ENCODE assay signal across 8 cellular contexts in genomic region chr16:90019201-90019542, GRCh38. TPM values are rescaled to one million over a fixed set of nuclear protein-coding genes. Genes with fewer than 3 reads are reported as not detected.
A peak's percentile ranks its signal among the peaks of the same experiment; 100 is the strongest.
DNase-seq lines count a peak whose midpoint lies in the region; ATAC-seq and TF ChIP-seq lines count a peak whose summit lies in the region.

DBNDD1 (minus strand) TSS chr16:90019456; CDS start chr16:90019341, 115 bp downstream.

- H3K27ac Mint-ChIP-seq in naive thymus-derived CD4-positive, alpha-beta T cell, result peak within 1 kb of the TSS in 7 of 9 donors; percentile 38 to 83 (median 70)

- H3K9me3 ChIP-seq in naive thymus-derived CD4-positive, alpha-beta T cell (ENCODE audit: control insufficient read depth in 2 of 3, low read length in 3 of 3), result no peaks in the 10 kb centered on the region

- peak within 1 kb of the TSS in 56 of 59 donors; percentile 18 to 90 (median 76) for H3K27ac ChIP-seq in dorsolateral prefrontal cortex
- H3K27ac ChIP-seq in naive thymus-derived CD4-positive, alpha-beta T cell (ENCODE audit: low read depth, low read length), result peak within 1 kb of the TSS; percentile 37

- no peaks in the 10 kb centered on the region for H3K27me3 ChIP-seq in dorsolateral prefrontal cortex
- no peaks in the 10 kb centered on the region for H3K27me3 ChIP-seq in naive thymus-derived CD4-positive, alpha-beta T cell (ENCODE audit: control insufficient read depth in 2 of 2, insufficient read depth in 2 of 2, low read length in 2 of 2)

- no peak for ATAC-seq in naive thymus-derived CD4-positive, alpha-beta T cell

- no peak for TF ChIP-seq CTCF in AG10803 (conservative IDR thresholded peaks at IDR 0.05; ENCODE audit: low read length)
- no peak for TF ChIP-seq CTCF in dorsolateral prefrontal cortex (IDR thresholded peaks at IDR 0.05 in 54 of 56, conservative IDR thresholded peaks at IDR 0.05 in 2 of 56; ENCODE audit: low read depth in 1 of 56, partially characterized antibody in 56 of 56)

- H3K36me3 ChIP-seq in naive thymus-derived CD4-positive, alpha-beta T cell (ENCODE audit: control insufficient read depth in 2 of 3, insufficient read depth in 3 of 3, low read length in 3 of 3), result no peaks in the 10 kb centered on the region

- intact Hi-C loops in dorsolateral prefrontal cortex (cut with DNase I), result no loop called here
- intact Hi-C loops in naive thymus-derived CD4-positive, alpha-beta T cell (cut with micrococcal nuclease), result loop anchor here (5.0 to 10.0 kb wide), 2 partner anchors 47 to 94 kb away; partner anchors contain the start of gene TUBB3 (in 1 of the 2)

- H3K4me3 ChIP-seq in AG10803 (ENCODE audit: low read length) (peak within 1 kb of the TSS; percentile 56), dorsolateral prefrontal cortex (peak within 1 kb of the TSS; percentile 48 to 93 (median 75))
- H3K4me3 ChIP-seq in naive thymus-derived CD4-positive, alpha-beta T cell (ENCODE audit: low read length), result peak within 1 kb of the TSS; percentile 33

- DNase-seq in AG10803 (ENCODE audit: low read depth) (no peak), M059J (ENCODE audit: low read depth) (no peak), dorsolateral prefrontal cortex (no peak), inferior parietal cortex (ENCODE audit: extremely low spot score) (no peak), DMS 273 (lab: John Stamatoyannopoulos, UW; ENCODE audit: unreplicated experiment) (no peak), COLO829 (ENCODE audit: low spot score) (no peak), NOMO-1 treated with DMSO at 0.1 percent for 48 hours (lab: John Stamatoyannopoulos, UW; ENCODE audit: unreplicated experiment) (no peak)
- peak in 1 of 9 donors; percentile 17 for DNase-seq in naive thymus-derived CD4-positive, alpha-beta T cell

- H3K4me1 Mint-ChIP-seq in naive thymus-derived CD4-positive, alpha-beta T cell, result peaks cover 15 to 27% (median 21%) of the 10 kb centered on the region in 7 donors

- POLR2A ChIA-PET in naive thymus-derived CD4-positive, alpha-beta T cell (lab: Charles Lee), result no interaction called here

- CTCF ChIA-PET in naive thymus-derived CD4-positive, alpha-beta T cell (lab: Charles Lee), result interaction anchor here (1.6 kb wide), 1 partner anchor 10 kb away, joined by 5 read pairs; no protein-coding TSS in a partner anchor

- H3K9me3 Mint-ChIP-seq in naive thymus-derived CD4-positive, alpha-beta T cell, result peaks cover 0 to 2% (median 0%) of the 10 kb centered on the region in 11 donors

- peaks cover 11 to 31% of the 10 kb centered on the region in 2 donors for H3K4me1 ChIP-seq in naive thymus-derived CD4-positive, alpha-beta T cell (ENCODE audit: control insufficient read depth in 2 of 2, insufficient read depth in 2 of 2, low read length in 2 of 2)

- peaks cover 0 to 2% (median 0%) of the 10 kb centered on the region in 5 donors for H3K36me3 Mint-ChIP-seq in naive thymus-derived CD4-positive, alpha-beta T cell

- H3K27me3 Mint-ChIP-seq in naive thymus-derived CD4-positive, alpha-beta T cell, result peaks cover 0 to 31% (median 0%) of the 10 kb centered on the region in 5 donors

- H3K4me3 Mint-ChIP-seq in naive thymus-derived CD4-positive, alpha-beta T cell, result peak within 1 kb of the TSS; percentile 75 to 90 (median 84)

RNA-seq across cellular contexts. Expression of gene DBNDD1, which starts in this region (rescaled TPM):
- 10.9 and 18.7 TPM in 2 replicates for total RNA-seq in M059J (2014; rRNA removed; shearing (Covaris generic))
- 100 to 1,000 TPM in 1 of 120 experiments, 10 to 100 TPM in 119; 17.7 to 114 (median 61.1) TPM for total RNA-seq in dorsolateral prefrontal cortex
- 1 to 10 TPM in 4 of 5 experiments, under 1 TPM in 1; 0.12 to 4.1 (median 1.3) TPM for total RNA-seq in naive thymus-derived CD4-positive, alpha-beta T cell
- 10 to 100 TPM; 12.2 to 20.8 TPM for polyA plus RNA-seq in naive thymus-derived CD4-positive, alpha-beta T cell

Comparison
In these comparisons a context has a peak if more than half of its experiments do, and no peak if none do; other contexts are left out.
1. intact Hi-C loops: an anchor here in naive thymus-derived CD4-positive, alpha-beta T cell (5.0 to 10.0 kb wide); none called in dorsolateral prefrontal cortex.